In the genomic region with DNA sequence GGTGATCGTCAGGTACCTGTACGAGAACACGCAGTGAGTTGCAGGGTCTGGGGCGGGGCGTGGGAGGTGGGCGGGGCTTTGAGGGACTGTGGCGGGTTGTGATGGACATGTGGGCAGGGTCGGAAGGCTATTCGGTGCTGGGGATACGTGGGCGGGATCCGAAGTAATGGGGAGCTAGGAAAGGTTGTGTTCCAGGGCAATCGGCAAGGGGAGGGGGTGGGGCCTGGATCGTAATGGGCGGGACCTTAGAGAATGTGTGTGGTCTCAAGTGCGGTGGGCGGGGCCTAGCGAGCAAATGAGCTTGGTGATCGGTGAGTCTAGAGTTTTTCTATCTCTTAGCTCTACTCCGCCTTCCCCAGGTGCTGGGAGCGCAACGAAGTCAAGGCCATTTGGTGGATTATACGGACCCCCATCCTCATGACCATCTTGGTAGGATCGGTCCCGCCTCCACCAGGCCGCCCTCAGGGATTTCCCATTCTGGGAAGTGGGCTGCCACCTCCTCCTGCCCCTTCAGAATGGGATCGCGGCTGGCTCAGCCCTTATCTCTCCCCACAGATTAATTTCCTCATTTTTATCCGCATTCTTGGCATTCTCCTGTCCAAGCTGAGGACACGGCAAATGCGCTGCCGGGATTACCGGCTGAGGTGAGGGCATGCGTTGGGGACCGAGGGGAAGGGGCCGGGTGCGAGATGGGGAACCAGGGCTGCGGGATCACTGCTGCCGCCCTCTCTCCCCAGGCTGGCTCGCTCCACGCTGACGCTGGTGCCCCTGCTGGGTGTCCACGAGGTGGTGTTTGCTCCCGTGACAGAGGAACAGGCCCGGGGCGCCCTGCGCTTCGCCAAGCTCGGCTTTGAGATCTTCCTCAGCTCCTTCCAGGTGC, we compare ENCODE assay signal across 8 cellular contexts. TPM values are rescaled to one million over a fixed set of nuclear protein-coding genes. Genes with fewer than 3 reads are reported as not detected.
DNase-seq lines count a peak whose midpoint lies in the region; ATAC-seq and TF ChIP-seq lines count a peak whose summit lies in the region.

No MANE protein-coding gene starts in this region.

- peak; percentile 55 for TF ChIP-seq CTCF in Calu3 (IDR thresholded peaks at IDR 0.05; ENCODE audit: unreplicated experiment)

- no peaks in the 10 kb centered on the region for H3K9me3 Mint-ChIP-seq in Calu3 (ENCODE audit: low read depth, unreplicated experiment)
- no peaks in the 10 kb centered on the region for H3K9me3 Mint-ChIP-seq in activated naive CD4-positive, alpha-beta T cell treated with anti-CD3 and anti-CD28 coated beads, Interleukin-2, amount 50 U/mL, for 72 hours

- H3K4me1 Mint-ChIP-seq in Calu3 (ENCODE audit: low read depth, unreplicated experiment) = peaks cover 8% of the 10 kb centered on the region

- CTCF ChIA-PET in Calu3 (lab: Charles Lee) = interaction anchor here (0.6 to 3.1 kb wide), 21 partner anchors 9 to 1624 kb away, joined by 3 to 43 read pairs (median 5); a partner anchor contains a TSS

- H3K36me3 Mint-ChIP-seq in Calu3 (ENCODE audit: insufficient read depth, unreplicated experiment) = peaks cover 39% of the 10 kb centered on the region
- no peaks in the 10 kb centered on the region for H3K36me3 Mint-ChIP-seq in activated naive CD4-positive, alpha-beta T cell treated with anti-CD3 and anti-CD28 coated beads, Interleukin-2, amount 50 U/mL, for 72 hours

- no TSS peak for BruUV-seq in Calu3 (replicated peaks; lab: Mats Ljungman, UMichigan)

- H3K27me3 Mint-ChIP-seq in Calu3 (ENCODE audit: unreplicated experiment) = no peaks in the 10 kb centered on the region

- DNase-seq in Calu3 (peak; percentile 98), Right ventricle myocardium superior (peak; percentile 79), posterior vena cava (ENCODE audit: low spot score) (peak; percentile 82), ureter (ENCODE audit: low spot score) (peak; percentile 89), GOT3 (lab: John Stamatoyannopoulos, UW) (no peak)
- DNase-seq in activated naive CD4-positive, alpha-beta T cell treated with anti-CD3 and anti-CD28 coated beads, Interleukin-2, amount 50 U/mL, for 72 hours (ENCODE audit: low spot score in 2 of 2) = peak; percentile 68 to 82

- peak; percentile 50 for ATAC-seq in HG03139 (IDR thresholded peaks at IDR 0.05; ENCODE audit: unreplicated experiment)
- peak; percentile 80 for ATAC-seq in SK-N-SH treated with all-trans-retinoic acid at 6 μM for 48 hours
- ATAC-seq in activated naive CD4-positive, alpha-beta T cell treated with anti-CD3 and anti-CD28 coated beads, Interleukin-2, amount 50 U/mL, for 72 hours = peak; percentile 52 to 78
- ATAC-seq in Right ventricle myocardium superior (ENCODE audit: poor library complexity) = peak; percentile 60

- peak overlapping the region; percentile 75 for H3K27ac Mint-ChIP-seq in Calu3 (ENCODE audit: unreplicated experiment)
- no peak overlapping the region for H3K27ac Mint-ChIP-seq in activated naive CD4-positive, alpha-beta T cell treated with anti-CD3 and anti-CD28 coated beads, Interleukin-2, amount 50 U/mL, for 72 hours

- intact Hi-C loops in Calu3 (cut with micrococcal nuclease; ENCODE audit: unreplicated experiment) (no loop called here), Right ventricle myocardium superior (cut with DNase I) (no loop called here), posterior vena cava (cut with DNase I) (no loop called here)

- peak overlapping the region; percentile 74 for H3K4me3 Mint-ChIP-seq in Calu3 (ENCODE audit: low read depth, unreplicated experiment)

TF ChIP-seq in SK-N-SH treated with all-trans-retinoic acid at 6 μM for 48 hours, 23 proteins besides CTCF, POLR2A, EP300 and RAD21:
- TF ChIP-seq ZC3H10 (CRISPR knock-in tag; IDR thresholded peaks at IDR 0.05) (no peak), TOX (CRISPR knock-in tag; IDR thresholded peaks at IDR 0.05; ENCODE audit: borderline replicate concordance) (no peak), CSDC2 (CRISPR knock-in tag; IDR thresholded peaks at IDR 0.05) (no peak), RARB (CRISPR knock-in tag; IDR thresholded peaks at IDR 0.05) (no peak)
- TF ChIP-seq, protein P1, sequence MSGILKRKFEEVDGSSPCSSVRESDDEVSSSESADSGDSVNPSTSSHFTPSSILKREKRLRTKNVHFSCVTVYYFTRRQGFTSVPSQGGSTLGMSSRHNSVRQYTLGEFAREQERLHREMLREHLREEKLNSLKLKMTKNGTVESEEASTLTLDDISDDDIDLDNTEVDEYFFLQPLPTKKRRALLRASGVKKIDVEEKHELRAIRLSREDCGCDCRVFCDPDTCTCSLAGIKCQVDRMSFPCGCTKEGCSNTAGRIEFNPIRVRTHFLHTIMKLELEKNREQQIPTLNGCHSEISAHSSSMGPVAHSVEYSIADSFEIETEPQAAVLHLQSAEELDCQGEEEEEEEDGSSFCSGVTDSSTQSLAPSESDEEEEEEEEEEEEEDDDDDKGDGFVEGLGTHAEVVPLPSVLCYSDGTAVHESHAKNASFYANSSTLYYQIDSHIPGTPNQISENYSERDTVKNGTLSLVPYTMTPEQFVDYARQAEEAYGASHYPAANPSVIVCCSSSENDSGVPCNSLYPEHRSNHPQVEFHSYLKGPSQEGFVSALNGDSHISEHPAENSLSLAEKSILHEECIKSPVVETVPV (CRISPR knock-in tag; IDR thresholded peaks at IDR 0.05) = no peak

RNA-seq across cellular contexts. Expression of a gene that starts 9.6 kb away (rescaled TPM):
- 6.9 TPM in 2 replicates for total RNA-seq in Calu3 (2022)
- total RNA-seq in activated naive CD4-positive, alpha-beta T cell treated with anti-CD3 and anti-CD28 coated beads, Interleukin-2, amount 50 U/mL, for 72 hours = 10 to 100 TPM in 1 of 2 donors, 1 to 10 TPM in 1; 7.0 to 15.7 TPM
- 3.8 TPM for total RNA-seq in Right ventricle myocardium superior
- under 1 TPM in 1 of 2 donors, not detected in 1; 0.38 TPM for total RNA-seq in posterior vena cava
- 2.8 TPM for total RNA-seq in ureter

RNA-seq across cellular contexts. Expression of a gene that starts 14.2 kb away (rescaled TPM):
- total RNA-seq in Calu3 (2022) (603 and 663 TPM in 2 replicates), Right ventricle myocardium superior (251 TPM), posterior vena cava (100 to 1,000 TPM; 244 to 250 TPM), ureter (359 TPM)
- 100 to 1,000 TPM; 755 to 839 TPM for total RNA-seq in activated naive CD4-positive, alpha-beta T cell treated with anti-CD3 and anti-CD28 coated beads, Interleukin-2, amount 50 U/mL, for 72 hours

RNA-seq across cellular contexts. Expression of a gene that starts 14.9 kb away (rescaled TPM):
- total RNA-seq in Calu3 (2022) (20.4 and 20.7 TPM in 2 replicates), Right ventricle myocardium superior (1.6 TPM), posterior vena cava (1 to 10 TPM; 3.1 to 4.5 TPM), ureter (11.5 TPM)
- 10 to 100 TPM; 21.0 to 30.6 TPM for total RNA-seq in activated naive CD4-positive, alpha-beta T cell treated with anti-CD3 and anti-CD28 coated beads, Interleukin-2, amount 50 U/mL, for 72 hours

RNA-seq across cellular contexts. Expression of a gene that starts 38.4 kb away (rescaled TPM):
- 93.7 and 94.0 TPM in 2 replicates for total RNA-seq in Calu3 (2022)
- total RNA-seq in activated naive CD4-positive, alpha-beta T cell treated with anti-CD3 and anti-CD28 coated beads, Interleukin-2, amount 50 U/mL, for 72 hours = 100 to 1,000 TPM; 142 to 161 TPM
- 30.6 TPM for total RNA-seq in Right ventricle myocardium superior
- total RNA-seq in posterior vena cava = 10 to 100 TPM; 20.7 to 26.7 TPM
- 97.7 TPM for total RNA-seq in ureter

RNA-seq across cellular contexts. Expression of a gene that starts 53.1 kb away (rescaled TPM):
- 43.8 and 53.6 TPM in 2 replicates for total RNA-seq in Calu3 (2022)
- 10 to 100 TPM; 40.1 to 47.9 TPM for total RNA-seq in activated naive CD4-positive, alpha-beta T cell treated with anti-CD3 and anti-CD28 coated beads, Interleukin-2, amount 50 U/mL, for 72 hours
- total RNA-seq in Right ventricle myocardium superior = 14.5 TPM
- 10 to 100 TPM; 11.2 to 12.3 TPM for total RNA-seq in posterior vena cava
- total RNA-seq in ureter = 24.8 TPM
